In the genomic region with DNA sequence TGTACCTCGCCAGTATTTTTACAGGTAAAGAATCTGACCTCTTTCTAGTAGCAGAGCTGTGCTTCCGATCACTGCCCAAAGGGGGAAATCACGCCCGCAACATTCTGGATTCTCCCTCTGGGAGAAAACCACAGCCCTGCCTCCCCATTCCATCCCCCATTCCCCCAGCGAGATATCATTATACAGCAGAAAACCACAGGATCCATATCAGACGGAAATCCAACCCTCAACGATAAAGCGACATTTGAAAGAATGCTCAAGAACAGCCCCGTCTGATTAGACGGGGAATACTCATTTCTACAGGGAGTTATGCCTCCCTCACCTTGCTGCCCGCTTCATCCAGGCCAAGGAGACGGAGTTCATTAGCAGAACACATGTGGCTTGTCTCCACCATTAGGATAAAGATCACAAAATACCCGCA, we compare ENCODE assay signal across 25 cellular contexts.
DNase-seq lines count a peak whose midpoint lies in the region; ATAC-seq and TF ChIP-seq lines count a peak whose summit lies in the region.
"Had no signal": no experiment of that assay in that cellular context is flagged by ENCODE, and none has a peak within 500 bp of the region (broad histone marks: within the 10 kb centered on the region; RNA-seq: fewer than 3 reads in every experiment).

No MANE protein-coding gene starts in this region.

- H2AFZ ChIP-seq in neural progenitor cell (replicated peaks), result no peak overlapping the region
- H2AFZ ChIP-seq: PC-9 had no signal

- DNase-seq in Daoy (ENCODE audit: low read depth), result peak; percentile 78
- peak; percentile 69 for DNase-seq in NCI-H226
- no peak for DNase-seq in choroid plexus epithelial cell (ENCODE audit: low read depth)
- no peak for DNase-seq in neural progenitor cell (ENCODE audit: low spot score)
- DNase-seq in NCI-H526 (lab: John Stamatoyannopoulos, UW), result no peak
- DNase-seq in dorsolateral prefrontal cortex, result no peak
- DNase-seq in activated CD4-positive, alpha-beta T cell treated with anti-CD3 and anti-CD28 coated beads, Interleukin-2, amount 10 ng/mL, durations not matched to agents 24 days and 14 days, result no peak
- DNase-seq: activated CD8-positive, alpha-beta T cell treated with anti-CD3 and anti-CD28 coated beads for 36 hours; activated gamma-delta T cell treated with Interleukin-2 at 50 U/mL for 16 hours; amniotic stem cell; CD4-positive, CD25-positive, alpha-beta regulatory T cell; heart right ventricle; immature natural killer cell; NCI-H1105 treated with DMSO at 0.1 percent for 48 hours; NCI-H2081; PC-9; spleen; stimulated activated CD4-positive, alpha-beta T cell treated with anti-CD3 and anti-CD28 coated beads, Interleukin-4, amount 100 ng/mL, for 1 hour; stimulated activated naive CD4-positive, alpha-beta T cell; testis had no signal

- no peaks in the 10 kb centered on the region for H3K9me3 ChIP-seq in neural progenitor cell (ENCODE audit: low read depth)
- H3K9me3 ChIP-seq: heart right ventricle, neutrophil, spleen, testis had no signal

- H3K27ac Mint-ChIP-seq in neural progenitor cell, result peak overlapping the region; percentile 88
- no peak overlapping the region for H3K27ac Mint-ChIP-seq in activated CD4-positive, alpha-beta T cell treated with anti-CD3 and anti-CD28 coated beads, Interleukin-2, amount 10 ng/mL, durations not matched to agents 24 days and 14 days
- H3K27ac Mint-ChIP-seq: activated CD8-positive, alpha-beta T cell treated with anti-CD3 and anti-CD28 coated beads for 36 hours; CD4-positive, CD25-positive, alpha-beta regulatory T cell; immature natural killer cell; T-helper 2 cell treated with Interferon-gamma antibody and Interleukin-4, amounts not matched to agents 5 μg/mL and 100 μg/mL, for 36 hours had no signal

- no peak overlapping the region for H3K4me2 ChIP-seq in neural progenitor cell
- H3K4me2 ChIP-seq: PC-9 had no signal

- H3K36me3 ChIP-seq in neural progenitor cell, result no peaks in the 10 kb centered on the region
- H3K36me3 ChIP-seq: heart right ventricle, neutrophil, SJSA1, spleen had no signal

- H3K27ac ChIP-seq in neural progenitor cell, result no peak overlapping the region
- no peak overlapping the region for H3K27ac ChIP-seq in dorsolateral prefrontal cortex
- H3K27ac ChIP-seq: heart right ventricle, neutrophil, PC-9, SJSA1, spleen, testis had no signal

- H3K27me3 ChIP-seq in neural progenitor cell, result no peaks in the 10 kb centered on the region
- no peaks in the 10 kb centered on the region for H3K27me3 ChIP-seq in dorsolateral prefrontal cortex
- H3K27me3 ChIP-seq: neutrophil, SJSA1, testis had no signal

- no peak for ATAC-seq in esophagus mucosa
- ATAC-seq: activated CD4-positive, CD25-positive, alpha-beta regulatory T cell treated with anti-CD3 and anti-CD28 coated beads, Interleukin-2, amount 50 U/mL, for 24 hours; activated CD8-positive, alpha-beta T cell treated with anti-CD3 and anti-CD28 coated beads for 36 hours; heart right ventricle had no signal

- H3F3A ChIP-seq in neural progenitor cell (ENCODE audit: low read depth), result peaks cover 32% of the 10 kb centered on the region

- no peaks in the 10 kb centered on the region for H4K20me1 ChIP-seq in neural progenitor cell (ENCODE audit: low read depth)

- H3K27me3 Mint-ChIP-seq in neural progenitor cell (ENCODE audit: insufficient read depth, low read depth), result peaks cover 9% of the 10 kb centered on the region
- H3K27me3 Mint-ChIP-seq in activated CD4-positive, alpha-beta T cell treated with anti-CD3 and anti-CD28 coated beads, Interleukin-2, amount 10 ng/mL, durations not matched to agents 24 days and 14 days, result peaks cover 7% of the 10 kb centered on the region

- no peaks in the 10 kb centered on the region for H3K36me3 Mint-ChIP-seq in neural progenitor cell
- no peaks in the 10 kb centered on the region for H3K36me3 Mint-ChIP-seq in activated CD4-positive, alpha-beta T cell treated with anti-CD3 and anti-CD28 coated beads, Interleukin-2, amount 10 ng/mL, durations not matched to agents 24 days and 14 days (ENCODE audit: low read depth)
- H3K36me3 Mint-ChIP-seq: CD4-positive, CD25-positive, alpha-beta regulatory T cell; immature natural killer cell had no signal

- H3K4me3 ChIP-seq in choroid plexus epithelial cell (ENCODE audit: low read depth, low read length) (no peak overlapping the region), neural progenitor cell (no peak overlapping the region), dorsolateral prefrontal cortex (no peak overlapping the region)
- H3K4me3 ChIP-seq: heart right ventricle, PC-9, SJSA1, spleen, testis had no signal

- peaks cover 62% of the 10 kb centered on the region for H3K4me1 Mint-ChIP-seq in neural progenitor cell
- H3K4me1 Mint-ChIP-seq in activated CD4-positive, alpha-beta T cell treated with anti-CD3 and anti-CD28 coated beads, Interleukin-2, amount 10 ng/mL, durations not matched to agents 24 days and 14 days, result no peaks in the 10 kb centered on the region
- H3K4me1 Mint-ChIP-seq: immature natural killer cell had no signal

- no peak overlapping the region for H3K4me3 Mint-ChIP-seq in neural progenitor cell
- H3K4me3 Mint-ChIP-seq in activated CD4-positive, alpha-beta T cell treated with anti-CD3 and anti-CD28 coated beads, Interleukin-2, amount 10 ng/mL, durations not matched to agents 24 days and 14 days, result no peak overlapping the region
- H3K4me3 Mint-ChIP-seq: activated CD8-positive, alpha-beta T cell treated with anti-CD3 and anti-CD28 coated beads for 36 hours; CD4-positive, CD25-positive, alpha-beta regulatory T cell; immature natural killer cell; T-helper 2 cell treated with Interferon-gamma antibody and Interleukin-4, amounts not matched to agents 5 μg/mL and 100 μg/mL, for 36 hours had no signal

- H3K9ac ChIP-seq in neural progenitor cell, result no peak overlapping the region

- peaks cover 39% of the 10 kb centered on the region for H3K4me1 ChIP-seq in neural progenitor cell
- H3K4me1 ChIP-seq: SJSA1, testis had no signal

- no peaks in the 10 kb centered on the region for H3K79me2 ChIP-seq in neural progenitor cell (ENCODE audit: low read depth)

- H3K9me3 Mint-ChIP-seq in neural progenitor cell, result no peaks in the 10 kb centered on the region
- H3K9me3 Mint-ChIP-seq in activated CD4-positive, alpha-beta T cell treated with anti-CD3 and anti-CD28 coated beads, Interleukin-2, amount 10 ng/mL, durations not matched to agents 24 days and 14 days, result no peaks in the 10 kb centered on the region
- H3K9me3 Mint-ChIP-seq: activated CD8-positive, alpha-beta T cell treated with anti-CD3 and anti-CD28 coated beads for 36 hours; CD4-positive, CD25-positive, alpha-beta regulatory T cell; immature natural killer cell; T-helper 2 cell treated with Interferon-gamma antibody and Interleukin-4, amounts not matched to agents 5 μg/mL and 100 μg/mL, for 36 hours had no signal

- intact Hi-C loops in dorsolateral prefrontal cortex (cut with DNase I), result no loop called here
- intact Hi-C loops in activated CD4-positive, alpha-beta T cell treated with anti-CD3 and anti-CD28 coated beads, Interleukin-2, amount 10 ng/mL, durations not matched to agents 24 days and 14 days (cut with micrococcal nuclease), result no loop called here

- peak; percentile 18 for TF ChIP-seq CTCF in choroid plexus epithelial cell (conservative IDR thresholded peaks at IDR 0.05; ENCODE audit: low read depth, low read length)
- TF ChIP-seq CTCF in neural progenitor cell (IDR thresholded peaks at IDR 0.05), result no peak
- no peak for TF ChIP-seq CTCF in dorsolateral prefrontal cortex (IDR thresholded peaks at IDR 0.05 in 54 of 56, conservative IDR thresholded peaks at IDR 0.05 in 2 of 56; ENCODE audit: low read depth in 1 of 56, partially characterized antibody in 56 of 56)

Comparison
In these comparisons a context has a peak if more than half of its experiments do, and no peak if none do; other contexts are left out.
1. DNase-seq: peak in Daoy (single experiment) and NCI-H226 (single experiment); none in choroid plexus epithelial cell (single experiment), neural progenitor cell (single experiment), NCI-H526 (0 of 2), dorsolateral prefrontal cortex (0 of 10) and activated CD4-positive, alpha-beta T cell treated with anti-CD3 and anti-CD28 coated beads, Interleukin-2, amount 10 ng/mL, durations not matched to agents 24 days and 14 days (single experiment).